ENCODE assay signal across 26 cellular contexts in the genomic region with DNA sequence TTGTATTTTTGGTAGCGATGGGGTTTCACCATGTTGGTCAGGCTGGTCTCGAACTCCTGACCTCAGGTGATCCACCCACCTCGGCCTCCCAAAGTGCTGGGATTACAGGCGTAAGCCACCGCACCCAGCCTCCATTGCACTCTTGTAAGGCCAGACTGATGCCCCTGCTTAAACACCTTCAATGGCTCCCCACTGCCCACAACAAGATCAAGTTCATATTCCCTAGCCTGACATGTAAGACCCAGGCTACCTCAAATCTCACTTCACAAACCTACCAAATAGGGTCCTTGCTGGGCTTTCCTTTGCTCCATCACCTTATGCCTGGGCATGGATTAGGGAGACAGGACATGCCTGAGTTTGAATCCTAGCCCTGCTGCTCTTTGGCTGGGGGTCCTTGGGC. TPM values are rescaled to one million over a fixed set of nuclear protein-coding genes. Genes with fewer than 3 reads are reported as not detected.
A peak's percentile ranks its signal among the peaks of the same experiment; 100 is the strongest.
DNase-seq lines count a peak whose midpoint lies in the region; ATAC-seq, FAIRE-seq and TF ChIP-seq lines count a peak whose summit lies in the region.
"Had no signal": no experiment of that assay in that cellular context is flagged by ENCODE, and none has a peak within 500 bp of the region (broad histone marks: within the 10 kb centered on the region; RNA-seq: fewer than 3 reads in every experiment).

No MANE protein-coding gene starts in this region.

- H3K4me1 Mint-ChIP-seq in Calu3 (ENCODE audit: low read depth, unreplicated experiment): peaks cover 33% of the 10 kb centered on the region
- H3K4me1 Mint-ChIP-seq: CD4-positive, CD25-positive, alpha-beta regulatory T cell had no signal

- H3K4me2 ChIP-seq in osteoblast (ENCODE audit: insufficient read depth, low read length): peak overlapping the region; percentile 59

- H3K27me3 ChIP-seq in osteoblast (ENCODE audit: insufficient read depth, low read length) (no peaks in the 10 kb centered on the region), ascending aorta (no peaks in the 10 kb centered on the region), pancreas (no peaks in the 10 kb centered on the region)
- H3K27me3 ChIP-seq: ovary, Peyer's patch had no signal

- ATAC-seq in GM19328 (IDR thresholded peaks at IDR 0.05; ENCODE audit: unreplicated experiment) (no peak), pancreas (no peak)
- ATAC-seq: naive thymus-derived CD4-positive, alpha-beta T cell had no signal

- no peaks in the 10 kb centered on the region for H3K79me2 ChIP-seq in osteoblast (ENCODE audit: insufficient read depth, low read length)

- H2AFZ ChIP-seq in osteoblast (ENCODE audit: low read length): no peak overlapping the region

- no TSS peak for BruUV-seq in Calu3 (replicated peaks; lab: Mats Ljungman, UMichigan)

- no peaks in the 10 kb centered on the region for H3K27me3 Mint-ChIP-seq in Calu3 (ENCODE audit: unreplicated experiment)
- H3K27me3 Mint-ChIP-seq: activated T-cell treated with anti-CD3 and anti-CD28 coated beads, Interleukin-2, amount 50 U/mL, for 24 hours; CD4-positive, CD25-positive, alpha-beta regulatory T cell; stimulated activated naive CD8-positive, alpha-beta T cell treated with anti-CD3 and anti-CD28 coated beads, Interleukin-15, Interleukin-2, amounts not matched to agents 100 ng/mL and 50 ng/mL, for 24 hours had no signal

- H3K9me3 Mint-ChIP-seq in Calu3 (ENCODE audit: low read depth, unreplicated experiment): no peaks in the 10 kb centered on the region
- H3K9me3 Mint-ChIP-seq: activated naive CD4-positive, alpha-beta T cell treated with anti-CD3 and anti-CD28 coated beads for 36 hours; activated T-cell treated with anti-CD3 and anti-CD28 coated beads, Interleukin-2, amount 50 U/mL, for 24 hours; stimulated activated naive CD8-positive, alpha-beta T cell treated with anti-CD3 and anti-CD28 coated beads, Interleukin-15, Interleukin-2, amounts not matched to agents 100 ng/mL and 50 ng/mL, for 24 hours had no signal

- no peaks in the 10 kb centered on the region for H3K9me3 ChIP-seq in osteoblast (ENCODE audit: low read depth, low read length)
- H3K9me3 ChIP-seq in ascending aorta: no peaks in the 10 kb centered on the region
- no peaks in the 10 kb centered on the region for H3K9me3 ChIP-seq in pancreas
- H3K9me3 ChIP-seq: ovary, Peyer's patch had no signal

- no peak overlapping the region for H3K4me3 Mint-ChIP-seq in Calu3 (ENCODE audit: low read depth, unreplicated experiment)
- H3K4me3 Mint-ChIP-seq: activated naive CD4-positive, alpha-beta T cell treated with anti-CD3 and anti-CD28 coated beads for 36 hours; activated T-cell treated with anti-CD3 and anti-CD28 coated beads, Interleukin-2, amount 50 U/mL, for 24 hours; CD4-positive, CD25-positive, alpha-beta regulatory T cell; naive thymus-derived CD4-positive, alpha-beta T cell; stimulated activated naive CD8-positive, alpha-beta T cell treated with anti-CD3 and anti-CD28 coated beads, Interleukin-15, Interleukin-2, amounts not matched to agents 100 ng/mL and 50 ng/mL, for 24 hours had no signal

- H3K4me1 ChIP-seq in osteoblast (ENCODE audit: insufficient read depth, low read length): peaks cover 52% of the 10 kb centered on the region
- H3K4me1 ChIP-seq in ascending aorta: peaks cover 3 to 6% of the 10 kb centered on the region in 2 donors
- peaks cover 41 to 50% (median 49%) of the 10 kb centered on the region in 3 donors for H3K4me1 ChIP-seq in pancreas

- no peak for FAIRE-seq in pancreas (lab: Jason Lieb, UNC)
- FAIRE-seq: colon, GM12892, H1 had no signal

- H3K27ac Mint-ChIP-seq in Calu3 (ENCODE audit: unreplicated experiment): peak overlapping the region; percentile 51
- H3K27ac Mint-ChIP-seq: activated naive CD4-positive, alpha-beta T cell treated with anti-CD3 and anti-CD28 coated beads for 36 hours; activated T-cell treated with anti-CD3 and anti-CD28 coated beads, Interleukin-2, amount 50 U/mL, for 24 hours had no signal

- DNase-seq in Calu3 (no peak), RWPE1 (ENCODE audit: low spot score) (no peak), caudate nucleus (lab: John Stamatoyannopoulos, UW) (no peak), osteoblast (ENCODE audit: insufficient read length, low spot score, missing footprints) (peak; percentile 73), ascending aorta (ENCODE audit: low spot score in 2 of 2) (no peak), NAMALWA (ENCODE audit: low spot score) (no peak), pancreas (no peak)
- DNase-seq: activated CD4-positive, alpha-beta T cell treated with anti-CD3 and anti-CD28 coated beads for 1 hour; activated naive CD4-positive, alpha-beta T cell treated with anti-CD3 and anti-CD28 coated beads for 36 hours; activated T-cell treated with anti-CD3 and anti-CD28 coated beads, Interleukin-2, amount 50 U/mL, for 24 hours; aorta; DND-41; naive thymus-derived CD4-positive, alpha-beta T cell; NCI-H1105 treated with DMSO at 0.1 percent for 48 hours; NCI-H446 treated with DMSO at 0.1 percent for 48 hours; Peyer's patch; stimulated activated CD4-positive, alpha-beta T cell treated with anti-CD3 and anti-CD28 coated beads, Interleukin-2, amount 100 ng/mL, for 48 hours; trophoblast cell had no signal

- H3K36me3 Mint-ChIP-seq in Calu3 (ENCODE audit: insufficient read depth, unreplicated experiment): no peaks in the 10 kb centered on the region
- H3K36me3 Mint-ChIP-seq: CD4-positive, CD25-positive, alpha-beta regulatory T cell; naive thymus-derived CD4-positive, alpha-beta T cell had no signal

- intact Hi-C loops in Calu3 (cut with micrococcal nuclease; ENCODE audit: unreplicated experiment) (no loop called here), ascending aorta (cut with DNase I) (no loop called here), pancreas (cut with DNase I) (no loop called here)

- H3K36me3 ChIP-seq in osteoblast (ENCODE audit: insufficient read depth, low read length) (no peaks in the 10 kb centered on the region), ascending aorta (no peaks in the 10 kb centered on the region), pancreas (no peaks in the 10 kb centered on the region)
- H3K36me3 ChIP-seq: ovary, Peyer's patch had no signal

- peak overlapping the region; percentile 72; the same call in 1 of the 2 replicates for H3K27ac ChIP-seq in RWPE1
- peak overlapping the region; percentile 90 for H3K27ac ChIP-seq in caudate nucleus (ENCODE audit: low read depth, low read length)
- peak overlapping the region; percentile 91 for H3K27ac ChIP-seq in osteoblast (ENCODE audit: low read depth, low read length)
- H3K27ac ChIP-seq in ascending aorta: no peak overlapping the region
- H3K27ac ChIP-seq in pancreas: peak overlapping the region in 2 of 4 donors; percentile 86 to 88
- H3K27ac ChIP-seq: ovary, Peyer's patch had no signal

- H3K4me3 ChIP-seq in osteoblast (ENCODE audit: insufficient read depth, low read length) (no peak overlapping the region), ascending aorta (no peak overlapping the region), pancreas (no peak overlapping the region)
- H3K4me3 ChIP-seq: ovary, Peyer's patch, skin epidermis had no signal

- H4K20me1 ChIP-seq in osteoblast (ENCODE audit: insufficient read depth, low read length): no peaks in the 10 kb centered on the region

- POLR2A ChIA-PET in RWPE1 (lab: Yijun Ruan, JAX; ENCODE audit: low non-redundant PET): no interaction called here

- 95 to 97% methylated on average over 5 of the region's 5 CpGs for WGBS in pancreas, 2 donors

- CTCF ChIA-PET in Calu3 (lab: Charles Lee): interaction anchor here (0.6 to 1.4 kb wide), 2 partner anchors 12 to 202 kb away, joined by 4 to 6 read pairs; no protein-coding TSS in a partner anchor
- CTCF ChIA-PET in RWPE1 (lab: Yijun Ruan, JAX): no interaction called here

- TF ChIP-seq CTCF in Calu3 (IDR thresholded peaks at IDR 0.05; ENCODE audit: unreplicated experiment): no peak
- TF ChIP-seq CTCF in RWPE1 (conservative IDR thresholded peaks at IDR 0.05; ENCODE audit: low read depth): no peak
- TF ChIP-seq CTCF in osteoblast (IDR thresholded peaks at IDR 0.05; ENCODE audit: extremely low read depth, low read depth, low read length): no peak
- TF ChIP-seq CTCF in ascending aorta (IDR thresholded peaks at IDR 0.05): no peak
- no peak for TF ChIP-seq CTCF in pancreas (IDR thresholded peaks at IDR 0.05)

RNA-seq across cellular contexts. Expression of a gene that starts 13.1 kb away (rescaled TPM):
- 113 and 120 TPM in 2 replicates for total RNA-seq in Calu3 (2022)
- total RNA-seq in osteoblast: 43.0 and 52.1 TPM in 2 replicates
- total RNA-seq in ascending aorta: 66.8 TPM
- 10 to 100 TPM; 23.9 to 40.1 (median 31.6) TPM for total RNA-seq in pancreas
- 100 to 1,000 TPM in 1 of 2 donors, 10 to 100 TPM in 1; 75.4 to 103 TPM for polyA plus RNA-seq in pancreas

RNA-seq across cellular contexts. Expression of a gene that starts 13.4 kb away (rescaled TPM):
- total RNA-seq in Calu3 (2022) (20.5 and 21.0 TPM in 2 replicates), osteoblast (13.0 and 15.6 TPM in 2 replicates), ascending aorta (59.3 TPM), pancreas (10 to 100 TPM in 4 of 6 donors, 1 to 10 TPM in 2; 8.3 to 13.2 (median 10.7) TPM)
- 10 to 100 TPM; 19.9 to 20.7 TPM for polyA plus RNA-seq in pancreas

RNA-seq across cellular contexts. Expression of a gene that starts 57.9 kb away (rescaled TPM):
- total RNA-seq in Calu3 (2022) (62.6 and 73.4 TPM in 2 replicates), osteoblast (21.0 and 28.3 TPM in 2 replicates), ascending aorta (24.9 TPM), pancreas (10 to 100 TPM; 26.4 to 34.2 (median 28.7) TPM)
- polyA plus RNA-seq in pancreas: 10 to 100 TPM; 58.6 to 66.6 TPM

Comparison
In these comparisons a context has a peak if more than half of its experiments do, and no peak if none do; other contexts are left out.
1. H3K27ac ChIP-seq: peak in RWPE1 (single experiment), caudate nucleus (single experiment) and osteoblast (single experiment); none in ascending aorta (0 of 2).